In the genomic region with DNA sequence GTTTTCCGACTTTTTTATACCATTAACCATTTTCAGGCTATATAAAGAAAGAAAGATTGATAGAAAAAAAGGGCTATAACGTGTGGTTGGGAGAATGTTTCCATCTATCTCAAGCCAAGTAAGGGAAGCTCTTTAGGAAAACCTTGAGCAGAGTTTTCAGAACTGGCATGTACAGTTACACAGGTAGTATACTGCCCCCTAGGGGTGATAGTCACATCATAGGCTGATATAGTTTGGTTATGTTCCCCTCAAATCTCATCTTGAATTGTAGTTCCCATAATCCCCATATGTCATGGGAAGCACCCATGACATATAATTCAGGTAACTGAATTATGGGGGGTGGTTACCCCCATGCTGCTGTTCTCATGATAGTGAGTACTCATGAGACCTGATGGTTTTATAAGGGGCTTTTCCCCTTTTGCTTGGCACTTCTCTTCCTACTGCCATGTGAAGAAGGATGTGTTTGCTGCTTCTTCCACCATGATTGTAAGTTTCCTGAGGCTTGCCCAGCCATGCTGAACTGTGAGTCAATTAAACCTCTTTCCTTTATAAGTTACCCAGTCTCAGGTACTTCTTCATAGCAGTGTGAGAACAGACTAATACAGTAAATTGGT, we compare ENCODE assay signal across 1 cellular context.
TF ChIP-seq lines count a peak whose summit lies in the region.

No MANE protein-coding gene starts in this region.

TF ChIP-seq in K562, 482 proteins besides CTCF, POLR2A, EP300 and RAD21 (continued from another document):
- TF ChIP-seq, protein P1, sequence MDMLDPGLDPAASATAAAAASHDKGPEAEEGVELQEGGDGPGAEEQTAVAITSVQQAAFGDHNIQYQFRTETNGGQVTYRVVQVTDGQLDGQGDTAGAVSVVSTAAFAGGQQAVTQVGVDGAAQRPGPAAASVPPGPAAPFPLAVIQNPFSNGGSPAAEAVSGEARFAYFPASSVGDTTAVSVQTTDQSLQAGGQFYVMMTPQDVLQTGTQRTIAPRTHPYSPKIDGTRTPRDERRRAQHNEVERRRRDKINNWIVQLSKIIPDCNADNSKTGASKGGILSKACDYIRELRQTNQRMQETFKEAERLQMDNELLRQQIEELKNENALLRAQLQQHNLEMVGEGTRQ (CRISPR knock-in tag; IDR thresholded peaks at IDR 0.05) = no peak
- TF ChIP-seq CEBPG (CRISPR knock-in tag; IDR thresholded peaks at IDR 0.05) (no peak), CEBPG (tag; conservative IDR thresholded peaks at IDR 0.05 in 1 of 2, IDR thresholded peaks at IDR 0.05 in 1 of 2) (no peak), HMG20A (CRISPR knock-in tag; conservative IDR thresholded peaks at IDR 0.05) (no peak), MAFG (tag; conservative IDR thresholded peaks at IDR 0.05) (no peak), TCF7 (IDR thresholded peaks at IDR 0.05; ENCODE audit: borderline replicate concordance) (no peak), NRF1 (conservative IDR thresholded peaks at IDR 0.05 in 1 of 2, IDR thresholded peaks at IDR 0.05 in 1 of 2) (no peak), JUND (IDR thresholded peaks at IDR 0.05; ENCODE audit: borderline replicate concordance, low read depth, low read length) (no peak), JUND (tag; IDR thresholded peaks at IDR 0.05; ENCODE audit: borderline replicate concordance, low read depth, low read length) (no peak), STAT5A (IDR thresholded peaks at IDR 0.05; ENCODE audit: borderline replicate concordance, low read length) (no peak)
